In genomic region chr2:190169221-190170072, GRCh38 we compare ENCODE assay signal across 25 cellular contexts.
"Had no signal": no experiment of that assay in that cellular context is flagged by ENCODE, and none has a peak within 500 bp of the region (broad histone marks: within the 10 kb centered on the region; RNA-seq: fewer than 3 reads in every experiment).

No MANE protein-coding gene starts in this region.

- H3K27ac ChIP-seq: right lobe of liver, thoracic aorta, WERI-Rb-1 had no signal

- DNase-seq: activated CD4-positive, alpha-beta memory T cell treated with anti-CD3 and anti-CD28 coated beads, Interleukin-2, amount 10 ng/mL, durations not matched to agents 7 days and 5 days; activated CD4-positive, alpha-beta T cell treated with anti-CD3 and anti-CD28 coated beads, Interleukin-2, amount 10 ng/mL, durations not matched to agents 24 days and 14 days; activated CD4-positive, CD25-positive, alpha-beta regulatory T cell treated with anti-CD3 and anti-CD28 coated beads, Interleukin-2, amount 50 U/mL, for 72 hours; activated CD8-positive, alpha-beta memory T cell treated with anti-CD3 and anti-CD28 coated beads, Interleukin-2, amount 50 U/mL, for 48 hours; activated gamma-delta T cell treated with Interleukin-2 at 50 U/mL for 16 hours; activated naive CD4-positive, alpha-beta T cell treated with anti-CD3 and anti-CD28 coated beads, Interleukin-2, amount 50 U/mL, for 16 hours; activated T-cell treated with anti-CD3 and anti-CD28 coated beads, Interleukin-2, amount 50 U/mL, for 24 hours; amygdala; caudate nucleus; cortex of kidney; effector memory CD8-positive, alpha-beta T cell; foreskin melanocyte; kidney glomerular epithelial cell; mucosa of descending colon; posterior cingulate gyrus; right lobe of liver; stimulated activated CD4-positive, alpha-beta T cell treated with anti-CD3 and anti-CD28 coated beads, Interleukin-4, amount 100 ng/mL, for 1 hour; stimulated activated naive CD8-positive, alpha-beta T cell treated with anti-CD3 and anti-CD28 coated beads, Interleukin-15, Interleukin-2, amounts not matched to agents 100 U/mL and 50 U/mL, for 24 hours; T-helper 1 cell; trophoblast cell; WERI-Rb-1 had no signal

- H3K4me3 ChIP-seq: lung, mucosa of descending colon, right lobe of liver, thoracic aorta had no signal

- ATAC-seq: effector memory CD8-positive, alpha-beta T cell; left lobe of liver; mucosa of descending colon; natural killer cell treated with Interleukin-12 subunit alpha and Interleukin-12 subunit beta and Interleukin-15 and Interleukin-18, amount 100 ng/mL, for 72 hours; right lobe of liver; stimulated activated naive CD8-positive, alpha-beta T cell treated with anti-CD3 and anti-CD28 coated beads, Interleukin-15, Interleukin-2, amounts not matched to agents 100 U/mL and 50 U/mL, for 24 hours had no signal

- H3K4me1 ChIP-seq: right lobe of liver had no signal

- H3K36me3 ChIP-seq: right lobe of liver, thoracic aorta, WERI-Rb-1 had no signal

- H3K27me3 ChIP-seq: right lobe of liver had no signal

- H3K9me3 ChIP-seq: right lobe of liver, thoracic aorta had no signal
